In genomic region chr9:131502781-131503625, GRCh38 we compare ENCODE assay signal across 8 cellular contexts. TPM values are rescaled to one million over a fixed set of nuclear protein-coding genes. Genes with fewer than 3 reads are reported as not detected.
A peak's percentile ranks its signal among the peaks of the same experiment; 100 is the strongest.
DNase-seq lines count a peak whose midpoint lies in the region; ATAC-seq and TF ChIP-seq lines count a peak whose summit lies in the region.

A gene with protein sequence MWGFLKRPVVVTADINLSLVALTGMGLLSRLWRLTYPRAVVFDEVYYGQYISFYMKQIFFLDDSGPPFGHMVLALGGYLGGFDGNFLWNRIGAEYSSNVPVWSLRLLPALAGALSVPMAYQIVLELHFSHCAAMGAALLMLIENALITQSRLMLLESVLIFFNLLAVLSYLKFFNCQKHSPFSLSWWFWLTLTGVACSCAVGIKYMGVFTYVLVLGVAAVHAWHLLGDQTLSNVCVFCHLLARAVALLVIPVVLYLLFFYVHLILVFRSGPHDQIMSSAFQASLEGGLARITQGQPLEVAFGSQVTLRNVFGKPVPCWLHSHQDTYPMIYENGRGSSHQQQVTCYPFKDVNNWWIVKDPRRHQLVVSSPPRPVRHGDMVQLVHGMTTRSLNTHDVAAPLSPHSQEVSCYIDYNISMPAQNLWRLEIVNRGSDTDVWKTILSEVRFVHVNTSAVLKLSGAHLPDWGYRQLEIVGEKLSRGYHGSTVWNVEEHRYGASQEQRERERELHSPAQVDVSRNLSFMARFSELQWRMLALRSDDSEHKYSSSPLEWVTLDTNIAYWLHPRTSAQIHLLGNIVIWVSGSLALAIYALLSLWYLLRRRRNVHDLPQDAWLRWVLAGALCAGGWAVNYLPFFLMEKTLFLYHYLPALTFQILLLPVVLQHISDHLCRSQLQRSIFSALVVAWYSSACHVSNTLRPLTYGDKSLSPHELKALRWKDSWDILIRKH (plus strand): TSS chr9:131502918. CDS start chr9:131504219, 1,301 bp downstream.

- under 1% methylated on average over 83 of the region's 83 CpGs for WGBS in liver

- TF ChIP-seq CTCF in AG10803 (conservative IDR thresholded peaks at IDR 0.05; ENCODE audit: low read length) (no peak), liver (IDR thresholded peaks at IDR 0.05; ENCODE audit: low read depth, low read length, missing input control) (no peak)

- TF ChIP-seq RAD21 in liver (IDR thresholded peaks at IDR 0.05), result peak in 1 of 2 donors; percentile 46

- H3K4me1 ChIP-seq in liver (ENCODE audit: control insufficient read depth in 4 of 4, insufficient read depth in 4 of 4, low read length in 3 of 4), result peaks cover 6 to 29% (median 16%) of the 10 kb centered on the region in 4 donors

- peak; percentile 61 for TF ChIP-seq POLR2A in GM19193 (IDR thresholded peaks at IDR 0.05; ENCODE audit: extremely low read depth, insufficient read depth, insufficient read length)

- H3K9me3 ChIP-seq in liver (ENCODE audit: control insufficient read depth in 4 of 4, low read length in 3 of 4), result no peaks in the 10 kb centered on the region

- H3K27ac ChIP-seq in liver (ENCODE audit: low read depth in 1 of 2, low read length in 2 of 2), result peak within 1 kb of the TSS; percentile 43 to 47

- ATAC-seq in HG03457 (IDR thresholded peaks at IDR 0.05; ENCODE audit: unreplicated experiment), result peak; percentile 47

- DNase-seq in AG10803 (ENCODE audit: low read depth) (peak; percentile 74), NCI-H524 treated with DMSO at 0.1 percent for 48 hours (lab: John Stamatoyannopoulos, UW) (peak; percentile 72), dermis blood vessel endothelial cell (peak; percentile 89)
- peak; percentile 87 to 89 for DNase-seq in activated CD4-positive, alpha-beta T cell treated with anti-CD3 and anti-CD28 coated beads, Interleukin-2, amount 50 U/mL, for 48 hours
- DNase-seq in stimulated activated CD4-positive, alpha-beta T cell treated with anti-CD3 and anti-CD28 coated beads, Interleukin-4, amount 100 ng/mL, for 1 hour, result peak; percentile 89

- H3K27me3 ChIP-seq in liver (ENCODE audit: control insufficient read depth in 4 of 4, insufficient read depth in 4 of 4, low read length in 3 of 4), result no peaks in the 10 kb centered on the region

- H3K9ac ChIP-seq in liver (ENCODE audit: low read depth in 1 of 2, low read length in 2 of 2), result peak within 1 kb of the TSS; percentile 19 to 62

- H3K4me3 ChIP-seq in AG10803 (ENCODE audit: low read length) (peak within 1 kb of the TSS; percentile 85), liver (ENCODE audit: low read depth in 1 of 3, low read length in 3 of 3) (peak within 1 kb of the TSS; percentile 77 to 91 (median 89))

- H3K36me3 ChIP-seq in liver (ENCODE audit: control insufficient read depth in 4 of 4, insufficient read depth in 3 of 4, low read depth in 1 of 4, low read length in 3 of 4), result peaks cover 1 to 17% (median 10%) of the 10 kb centered on the region in 4 donors

TF ChIP-seq in liver, 16 proteins besides CTCF, POLR2A, EP300 and RAD21:
- TF ChIP-seq RXRA (IDR thresholded peaks at IDR 0.05) (no peak), JUND (IDR thresholded peaks at IDR 0.05) (no peak), FOXA2 (IDR thresholded peaks at IDR 0.05) (no peak), GABPA (IDR thresholded peaks at IDR 0.05 in 1 of 2, conservative IDR thresholded peaks at IDR 0.05 in 1 of 2) (no peak), HNF4G (IDR thresholded peaks at IDR 0.05) (no peak), FOXA1 (IDR thresholded peaks at IDR 0.05) (no peak), NR2F2 (IDR thresholded peaks at IDR 0.05) (no peak), TAF1 (conservative IDR thresholded peaks at IDR 0.05) (no peak), SP1 (IDR thresholded peaks at IDR 0.05) (no peak), YY1 (IDR thresholded peaks at IDR 0.05) (no peak)
- TF ChIP-seq, protein P1, sequence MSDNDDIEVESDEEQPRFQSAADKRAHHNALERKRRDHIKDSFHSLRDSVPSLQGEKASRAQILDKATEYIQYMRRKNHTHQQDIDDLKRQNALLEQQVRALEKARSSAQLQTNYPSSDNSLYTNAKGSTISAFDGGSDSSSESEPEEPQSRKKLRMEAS (IDR thresholded peaks at IDR 0.05), result no peak
- TF ChIP-seq, protein P2, sequence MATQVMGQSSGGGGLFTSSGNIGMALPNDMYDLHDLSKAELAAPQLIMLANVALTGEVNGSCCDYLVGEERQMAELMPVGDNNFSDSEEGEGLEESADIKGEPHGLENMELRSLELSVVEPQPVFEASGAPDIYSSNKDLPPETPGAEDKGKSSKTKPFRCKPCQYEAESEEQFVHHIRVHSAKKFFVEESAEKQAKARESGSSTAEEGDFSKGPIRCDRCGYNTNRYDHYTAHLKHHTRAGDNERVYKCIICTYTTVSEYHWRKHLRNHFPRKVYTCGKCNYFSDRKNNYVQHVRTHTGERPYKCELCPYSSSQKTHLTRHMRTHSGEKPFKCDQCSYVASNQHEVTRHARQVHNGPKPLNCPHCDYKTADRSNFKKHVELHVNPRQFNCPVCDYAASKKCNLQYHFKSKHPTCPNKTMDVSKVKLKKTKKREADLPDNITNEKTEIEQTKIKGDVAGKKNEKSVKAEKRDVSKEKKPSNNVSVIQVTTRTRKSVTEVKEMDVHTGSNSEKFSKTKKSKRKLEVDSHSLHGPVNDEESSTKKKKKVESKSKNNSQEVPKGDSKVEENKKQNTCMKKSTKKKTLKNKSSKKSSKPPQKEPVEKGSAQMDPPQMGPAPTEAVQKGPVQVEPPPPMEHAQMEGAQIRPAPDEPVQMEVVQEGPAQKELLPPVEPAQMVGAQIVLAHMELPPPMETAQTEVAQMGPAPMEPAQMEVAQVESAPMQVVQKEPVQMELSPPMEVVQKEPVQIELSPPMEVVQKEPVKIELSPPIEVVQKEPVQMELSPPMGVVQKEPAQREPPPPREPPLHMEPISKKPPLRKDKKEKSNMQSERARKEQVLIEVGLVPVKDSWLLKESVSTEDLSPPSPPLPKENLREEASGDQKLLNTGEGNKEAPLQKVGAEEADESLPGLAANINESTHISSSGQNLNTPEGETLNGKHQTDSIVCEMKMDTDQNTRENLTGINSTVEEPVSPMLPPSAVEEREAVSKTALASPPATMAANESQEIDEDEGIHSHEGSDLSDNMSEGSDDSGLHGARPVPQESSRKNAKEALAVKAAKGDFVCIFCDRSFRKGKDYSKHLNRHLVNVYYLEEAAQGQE (IDR thresholded peaks at IDR 0.05), result no peak

RNA-seq across cellular contexts. Expression of the gene that starts here (rescaled TPM):
- 26.2 and 34.8 TPM in 2 replicates for total RNA-seq in dermis blood vessel endothelial cell
- total RNA-seq in liver, result 10 to 100 TPM; 11.4 to 14.2 TPM
- polyA plus RNA-seq in liver, result 10 to 100 TPM; 11.2 to 11.8 TPM

Comparison
In these comparisons a context has a peak if more than half of its experiments do, and no peak if none do; other contexts are left out.
1. Peak in every context shown above with its lines: DNase-seq, ATAC-seq, H3K4me3 ChIP-seq and H3K27ac ChIP-seq.